8 cellular contexts compared by ENCODE assay signal in genomic region chr12:108722992-108723766, GRCh38. TPM values are rescaled to one million over a fixed set of nuclear protein-coding genes. Genes with fewer than 3 reads are reported as not detected.
DNase-seq lines count a peak whose midpoint lies in the region; ATAC-seq and TF ChIP-seq lines count a peak whose summit lies in the region.

No MANE protein-coding gene starts in this region.

- no peaks in the 10 kb centered on the region for H3K36me3 ChIP-seq in skeletal muscle tissue (ENCODE audit: control insufficient read depth in 3 of 3, insufficient read depth in 3 of 3, low read length in 3 of 3)

- no peak overlapping the region for H3K27ac ChIP-seq in RWPE1
- peak overlapping the region; percentile 66 for H3K27ac ChIP-seq in skeletal muscle tissue (ENCODE audit: low read depth, low read length)

- H3K4me3 ChIP-seq in fibroblast of villous mesenchyme (ENCODE audit: low read depth, low read length) (no peak overlapping the region), skeletal muscle tissue (ENCODE audit: low read length in 3 of 3) (peak overlapping the region in 2 of 3 donors; percentile 7 to 8)

- POLR2A ChIA-PET in RWPE1 (lab: Yijun Ruan, JAX; ENCODE audit: low non-redundant PET): no interaction called here

- DNase-seq in RWPE1 (ENCODE audit: low spot score) (peak; percentile 67), fibroblast of villous mesenchyme (ENCODE audit: low read depth) (peak; percentile 82), NCI-H446 treated with DMSO at 0.1 percent for 48 hours (lab: John Stamatoyannopoulos, UW) (no peak), putamen (ENCODE audit: low spot score) (no peak), NCI-H510A treated with DMSO at 0.1 percent for 48 hours (lab: John Stamatoyannopoulos, UW) (no peak)
- no peak for DNase-seq in activated naive CD4-positive, alpha-beta T cell (lab: John Stamatoyannopoulos, UW)

- TF ChIP-seq CTCF in RWPE1 (conservative IDR thresholded peaks at IDR 0.05; ENCODE audit: low read depth): no peak
- TF ChIP-seq CTCF in fibroblast of villous mesenchyme (IDR thresholded peaks at IDR 0.05; ENCODE audit: insufficient read depth, low read depth, low read length): no peak

- H3K9me3 ChIP-seq in skeletal muscle tissue (ENCODE audit: control insufficient read depth in 3 of 3, low read length in 3 of 3): no peaks in the 10 kb centered on the region

- peaks cover 47 to 63% (median 48%) of the 10 kb centered on the region in 3 donors for H3K4me1 ChIP-seq in skeletal muscle tissue (ENCODE audit: control insufficient read depth in 3 of 3, insufficient read depth in 3 of 3, low read length in 3 of 3)

- H3K27me3 ChIP-seq in skeletal muscle tissue (ENCODE audit: control insufficient read depth in 3 of 3, insufficient read depth in 3 of 3, low read length in 3 of 3): no peaks in the 10 kb centered on the region

- peak; percentile 62 for ATAC-seq in GM19463 (IDR thresholded peaks at IDR 0.05; ENCODE audit: unreplicated experiment)

- CTCF ChIA-PET in RWPE1 (lab: Yijun Ruan, JAX): interaction anchor here (0.5 kb wide), 1 partner anchor 60 kb away, joined by 3 read pairs; no protein-coding TSS in a partner anchor

- peak overlapping the region in 2 of 3 donors; percentile 40 to 52 for H3K9ac ChIP-seq in skeletal muscle tissue (ENCODE audit: low read depth in 1 of 3, low read length in 3 of 3)

RNA-seq across cellular contexts. Expression of gene CORO1C, which starts 8.1 kb away (rescaled TPM):
- total RNA-seq in fibroblast of villous mesenchyme (433 and 457 TPM in 2 replicates), skeletal muscle tissue (154 TPM)

Comparison
In these comparisons a context has a peak if more than half of its experiments do, and no peak if none do; other contexts are left out.
1. DNase-seq: peak in RWPE1 (single experiment) and fibroblast of villous mesenchyme (single experiment); none in NCI-H446 treated with DMSO at 0.1 percent for 48 hours (single experiment), putamen (single experiment), activated naive CD4-positive, alpha-beta T cell (0 of 4) and NCI-H510A treated with DMSO at 0.1 percent for 48 hours (single experiment).